Comparison of ENCODE assay signal across 8 cellular contexts in genomic region chr15:47987908-47988532, GRCh38.
DNase-seq lines count a peak whose midpoint lies in the region; ATAC-seq and TF ChIP-seq lines count a peak whose summit lies in the region.

No MANE protein-coding gene starts in this region.

- ATAC-seq in GM21717 (IDR thresholded peaks at IDR 0.05; ENCODE audit: unreplicated experiment), result peak; percentile 89

- H3K79me2 ChIP-seq in mammary epithelial cell (ENCODE audit: insufficient read depth, low read length), result no peaks in the 10 kb centered on the region

- H3K4me3 ChIP-seq in mammary epithelial cell (replicated peaks in 1 of 3; ENCODE audit: insufficient read depth in 1 of 3, low read depth in 2 of 3, low read length in 3 of 3), result no peak overlapping the region
- H3K4me3 ChIP-seq in tibial artery, result no peak overlapping the region

- BruUV-seq in mammary epithelial cell (replicated peaks; lab: Mats Ljungman, UMichigan), result no TSS peak

- H3K4me3 Mint-ChIP-seq in activated CD4-positive, alpha-beta memory T cell treated with anti-CD3 and anti-CD28 coated beads, Interleukin-2, amount 10 ng/mL, durations not matched to agents 7 days and 5 days, result no peak overlapping the region
- H3K4me3 Mint-ChIP-seq in activated CD4-positive, alpha-beta memory T cell treated with anti-CD3 and anti-CD28 coated beads for 36 hours, result no peak overlapping the region

- H3K4me1 ChIP-seq in mammary epithelial cell (ENCODE audit: insufficient read depth, low read length) (no peaks in the 10 kb centered on the region), tibial artery (peaks cover 0 to 12% (median 0%) of the 10 kb centered on the region in 4 donors)

- intact Hi-C loops in activated CD4-positive, alpha-beta memory T cell treated with anti-CD3 and anti-CD28 coated beads for 36 hours (cut with micrococcal nuclease), result loop anchor here (1.0 to 10.0 kb wide), 6 partner anchors 65 to 1673 kb away; no protein-coding TSS in a partner anchor
- intact Hi-C loops in mammary epithelial cell (cut with micrococcal nuclease), result loop anchor here (1.0 to 5.0 kb wide), 10 partner anchors 97 to 792 kb away; no protein-coding TSS in a partner anchor
- intact Hi-C loops in tibial artery (cut with DNase I; ENCODE audit: low total_unique reads), result loop anchor here (2.0 to 5.0 kb wide), 3 partner anchors 277 to 791 kb away; no protein-coding TSS in a partner anchor

- peak; percentile 56 to 69 for TF ChIP-seq CTCF in mammary epithelial cell (conservative IDR thresholded peaks at IDR 0.05 in 1 of 2, IDR thresholded peaks at IDR 0.05 in 1 of 2; ENCODE audit: extremely low read depth in 1 of 2, insufficient read depth in 1 of 2, low read depth in 1 of 2, low read length in 2 of 2)
- peak; percentile 67 to 82 for TF ChIP-seq CTCF in tibial artery (IDR thresholded peaks at IDR 0.05)

- no peak overlapping the region for H3K9ac ChIP-seq in mammary epithelial cell (ENCODE audit: insufficient read depth, low read length)

- 61% methylated on average over 3 of the region's 3 CpGs for WGBS in mammary epithelial cell (ENCODE audit: low coverage, missing lambda C conversion rate)

- H3K27me3 Mint-ChIP-seq in activated CD4-positive, alpha-beta memory T cell treated with anti-CD3 and anti-CD28 coated beads, Interleukin-2, amount 10 ng/mL, durations not matched to agents 7 days and 5 days, result peaks cover 10% of the 10 kb centered on the region
- no peaks in the 10 kb centered on the region for H3K27me3 Mint-ChIP-seq in activated CD4-positive, alpha-beta memory T cell treated with anti-CD3 and anti-CD28 coated beads for 36 hours

- POLR2A ChIA-PET in activated CD4-positive, alpha-beta memory T cell treated with anti-CD3 and anti-CD28 coated beads, Interleukin-2, amount 10 ng/mL, durations not matched to agents 7 days and 5 days (lab: Charles Lee), result no interaction called here
- POLR2A ChIA-PET in activated CD4-positive, alpha-beta memory T cell treated with anti-CD3 and anti-CD28 coated beads for 36 hours (lab: Charles Lee), result no interaction called here

- DNase-seq in activated CD4-positive, alpha-beta memory T cell treated with anti-CD3 and anti-CD28 coated beads, Interleukin-2, amount 10 ng/mL, durations not matched to agents 7 days and 5 days, result peak; percentile 19
- no peak for DNase-seq in activated CD4-positive, alpha-beta memory T cell treated with anti-CD3 and anti-CD28 coated beads for 36 hours
- DNase-seq in HT-29 (ENCODE audit: low spot score) (peak; percentile 63), NOMO-1 (lab: John Stamatoyannopoulos, UW; ENCODE audit: unreplicated experiment in 2 of 2) (peak; percentile 68 to 87), mammary epithelial cell (peak; percentile 32), kidney tubule cell (ENCODE audit: low spot score) (peak; percentile 72), tibial artery (no peak)

- H3K36me3 ChIP-seq in mammary epithelial cell (ENCODE audit: insufficient read depth, low read length) (no peaks in the 10 kb centered on the region), tibial artery (no peaks in the 10 kb centered on the region)

- H3K27ac Mint-ChIP-seq in activated CD4-positive, alpha-beta memory T cell treated with anti-CD3 and anti-CD28 coated beads, Interleukin-2, amount 10 ng/mL, durations not matched to agents 7 days and 5 days, result no peak overlapping the region
- H3K27ac Mint-ChIP-seq in activated CD4-positive, alpha-beta memory T cell treated with anti-CD3 and anti-CD28 coated beads for 36 hours, result no peak overlapping the region

- no peak overlapping the region for H3K27ac ChIP-seq in mammary epithelial cell (ENCODE audit: insufficient read depth, low read depth, low read length)
- H3K27ac ChIP-seq in tibial artery, result no peak overlapping the region

- no peaks in the 10 kb centered on the region for H3K4me1 Mint-ChIP-seq in activated CD4-positive, alpha-beta memory T cell treated with anti-CD3 and anti-CD28 coated beads, Interleukin-2, amount 10 ng/mL, durations not matched to agents 7 days and 5 days
- H3K4me1 Mint-ChIP-seq in activated CD4-positive, alpha-beta memory T cell treated with anti-CD3 and anti-CD28 coated beads for 36 hours (ENCODE audit: low read depth), result no peaks in the 10 kb centered on the region

- H3K9me3 ChIP-seq in mammary epithelial cell (replicated peaks; ENCODE audit: insufficient read depth, low read length), result no peaks in the 10 kb centered on the region
- no peaks in the 10 kb centered on the region for H3K9me3 ChIP-seq in tibial artery

- H3K9me3 Mint-ChIP-seq in activated CD4-positive, alpha-beta memory T cell treated with anti-CD3 and anti-CD28 coated beads, Interleukin-2, amount 10 ng/mL, durations not matched to agents 7 days and 5 days, result no peaks in the 10 kb centered on the region
- H3K9me3 Mint-ChIP-seq in activated CD4-positive, alpha-beta memory T cell treated with anti-CD3 and anti-CD28 coated beads for 36 hours, result no peaks in the 10 kb centered on the region

- H3K36me3 Mint-ChIP-seq in activated CD4-positive, alpha-beta memory T cell treated with anti-CD3 and anti-CD28 coated beads, Interleukin-2, amount 10 ng/mL, durations not matched to agents 7 days and 5 days (ENCODE audit: low read depth), result no peaks in the 10 kb centered on the region
- no peaks in the 10 kb centered on the region for H3K36me3 Mint-ChIP-seq in activated CD4-positive, alpha-beta memory T cell treated with anti-CD3 and anti-CD28 coated beads for 36 hours

- H2AFZ ChIP-seq in mammary epithelial cell (ENCODE audit: low read depth, low read length), result no peak overlapping the region

- CTCF ChIA-PET in activated CD4-positive, alpha-beta memory T cell treated with anti-CD3 and anti-CD28 coated beads, Interleukin-2, amount 10 ng/mL, durations not matched to agents 7 days and 5 days (lab: Charles Lee), result interaction anchor here (0.8 to 2.8 kb wide), 7 partner anchors 9 to 793 kb away, joined by 3 to 27 read pairs (median 5); no protein-coding TSS in a partner anchor
- CTCF ChIA-PET in activated CD4-positive, alpha-beta memory T cell treated with anti-CD3 and anti-CD28 coated beads for 36 hours (lab: Charles Lee), result interaction anchor here (0.7 to 2.5 kb wide), 8 partner anchors 11 to 793 kb away, joined by 3 to 14 read pairs (median 4); no protein-coding TSS in a partner anchor
- CTCF ChIA-PET in mammary epithelial cell (lab: Charles Lee; ENCODE audit: low non-redundant PET), result interaction anchor here (0.6 to 1.7 kb wide), 6 partner anchors 97 to 792 kb away, joined by 3 to 11 read pairs (median 6); no protein-coding TSS in a partner anchor

- in situ Hi-C loops in mammary epithelial cell (cut with MboI; ENCODE audit: low sequenced_read_pairs in 2 of 2), result loop anchor here (5.0 to 25.0 kb wide), 3 partner anchors 276 to 793 kb away; partner anchors contain the start of gene SEMA6D (in 2 of the 2)

- no peaks in the 10 kb centered on the region for H4K20me1 ChIP-seq in mammary epithelial cell (ENCODE audit: insufficient read depth, low read length)

- H3K4me2 ChIP-seq in mammary epithelial cell (ENCODE audit: insufficient read depth, low read depth, low read length), result no peak overlapping the region

- dilution Hi-C loops in mammary epithelial cell (cut with HindIII; ENCODE audit: low sequenced_read_pairs), result no loop called here

- H3K27me3 ChIP-seq in mammary epithelial cell (ENCODE audit: insufficient read depth, low read length) (no peaks in the 10 kb centered on the region), tibial artery (no peaks in the 10 kb centered on the region)

Comparison
In these comparisons a context has a peak if more than half of its experiments do, and no peak if none do; other contexts are left out.
1. DNase-seq: peak in activated CD4-positive, alpha-beta memory T cell treated with anti-CD3 and anti-CD28 coated beads, Interleukin-2, amount 10 ng/mL, durations not matched to agents 7 days and 5 days (single experiment), HT-29 (single experiment), NOMO-1 (2 of 2), mammary epithelial cell (single experiment) and kidney tubule cell (single experiment); none in activated CD4-positive, alpha-beta memory T cell treated with anti-CD3 and anti-CD28 coated beads for 36 hours (single experiment) and tibial artery (0 of 2).